In genomic region chr2:31246184-31246852, GRCh38 we compare ENCODE assay signal across 32 cellular contexts. TPM values are rescaled to one million over a fixed set of nuclear protein-coding genes. Genes with fewer than 3 reads are reported as not detected.
A peak's percentile ranks its signal among the peaks of the same experiment; 100 is the strongest.
DNase-seq lines count a peak whose midpoint lies in the region; TF ChIP-seq lines count a peak whose summit lies in the region.
"Had no signal": no experiment of that assay in that cellular context is flagged by ENCODE, and none has a peak within 500 bp of the region (broad histone marks: within the 10 kb centered on the region; RNA-seq: fewer than 3 reads in every experiment).

No MANE protein-coding gene starts in this region.

- no peaks in the 10 kb centered on the region for H3K9me3 Mint-ChIP-seq in activated CD4-positive, alpha-beta memory T cell treated with anti-CD3 and anti-CD28 coated beads, Interleukin-2, amount 10 ng/mL, durations not matched to agents 7 days and 5 days
- H3K9me3 Mint-ChIP-seq: activated naive CD4-positive, alpha-beta T cell treated with anti-CD3 and anti-CD28 coated beads, Interleukin-2, amount 50 U/mL, for 24 hours; activated T-helper 2 cell treated with anti-CD3 and anti-CD28 coated beads, Interferon-gamma antibody, Interleukin-2, Interleukin-4, amounts not matched to agents 10 μg/mL and 5 μg/mL and 100 μg/mL, durations not matched to agents 14 hours and 24 hours and 36 hours had no signal

- H3K27ac ChIP-seq in smooth muscle cell (ENCODE audit: low read depth), result no peak overlapping the region
- H3K27ac ChIP-seq: A549, brain microvascular endothelial cell, parathyroid adenoma, Peyer's patch, thyroid gland, vagina, WERI-Rb-1 had no signal

- H3F3A ChIP-seq in smooth muscle cell (ENCODE audit: low read depth), result no peaks in the 10 kb centered on the region

- H3K4me1 Mint-ChIP-seq in activated CD4-positive, alpha-beta memory T cell treated with anti-CD3 and anti-CD28 coated beads, Interleukin-2, amount 10 ng/mL, durations not matched to agents 7 days and 5 days, result peaks cover 8% of the 10 kb centered on the region
- H3K4me1 Mint-ChIP-seq: activated naive CD4-positive, alpha-beta T cell treated with anti-CD3 and anti-CD28 coated beads, Interleukin-2, amount 50 U/mL, for 24 hours had no signal

- no peak overlapping the region for H3K4me3 ChIP-seq in fibroblast of mammary gland (ENCODE audit: control insufficient read depth, low read depth, low read length)
- H3K4me3 ChIP-seq in MG63, result no peak overlapping the region
- no peak overlapping the region for H3K4me3 ChIP-seq in smooth muscle cell
- H3K4me3 ChIP-seq: A549, Peyer's patch, thyroid gland, vagina had no signal

- H3K27me3 Mint-ChIP-seq in activated CD4-positive, alpha-beta memory T cell treated with anti-CD3 and anti-CD28 coated beads, Interleukin-2, amount 10 ng/mL, durations not matched to agents 7 days and 5 days, result no peaks in the 10 kb centered on the region
- H3K27me3 Mint-ChIP-seq: activated naive CD4-positive, alpha-beta T cell treated with anti-CD3 and anti-CD28 coated beads, Interleukin-2, amount 50 U/mL, for 24 hours had no signal

- 95% methylated on average over 3 of the region's 3 CpGs for WGBS in smooth muscle cell (ENCODE audit: low lambda C conversion rate)

- H3K36me3 ChIP-seq in MG63 (no peaks in the 10 kb centered on the region), smooth muscle cell (ENCODE audit: low read depth) (no peaks in the 10 kb centered on the region)
- H3K36me3 ChIP-seq: Peyer's patch, thyroid gland, WERI-Rb-1 had no signal

- H4K20me1 ChIP-seq in smooth muscle cell (ENCODE audit: low read depth), result peaks cover 25% of the 10 kb centered on the region

- H3K9ac ChIP-seq in smooth muscle cell (ENCODE audit: low read depth), result no peak overlapping the region
- H3K9ac ChIP-seq: parathyroid adenoma had no signal

- H3K9me3 ChIP-seq in MG63 (no peaks in the 10 kb centered on the region), smooth muscle cell (replicated peaks; ENCODE audit: low read depth) (no peaks in the 10 kb centered on the region)
- H3K9me3 ChIP-seq: A549, Peyer's patch, thyroid gland, vagina had no signal

- H3K27ac Mint-ChIP-seq in activated CD4-positive, alpha-beta memory T cell treated with anti-CD3 and anti-CD28 coated beads, Interleukin-2, amount 10 ng/mL, durations not matched to agents 7 days and 5 days, result no peak overlapping the region
- H3K27ac Mint-ChIP-seq: activated naive CD4-positive, alpha-beta T cell treated with anti-CD3 and anti-CD28 coated beads, Interleukin-2, amount 50 U/mL, for 24 hours; activated T-helper 2 cell treated with anti-CD3 and anti-CD28 coated beads, Interferon-gamma antibody, Interleukin-2, Interleukin-4, amounts not matched to agents 10 μg/mL and 5 μg/mL and 100 μg/mL, durations not matched to agents 14 hours and 24 hours and 36 hours had no signal

- H3K27me3 ChIP-seq in MG63, result no peaks in the 10 kb centered on the region
- no peaks in the 10 kb centered on the region for H3K27me3 ChIP-seq in smooth muscle cell (ENCODE audit: low read depth)
- H3K27me3 ChIP-seq: brain microvascular endothelial cell, Peyer's patch, thyroid gland, vagina had no signal

- DNase-seq in A172 (ENCODE audit: low spot score) (peak; percentile 24), EH (ENCODE audit: low read depth) (peak; percentile 52), NCI-H1417 treated with DMSO at 0.1 percent for 48 hours (lab: John Stamatoyannopoulos, UW) (peak; percentile 63), fibroblast of mammary gland (ENCODE audit: low read depth) (peak; percentile 37), NCI-H345 treated with DMSO at 0.1 percent for 48 hours (lab: John Stamatoyannopoulos, UW; ENCODE audit: unreplicated experiment) (no peak), MG63 (no peak), smooth muscle cell (lab: John Stamatoyannopoulos, UW; ENCODE audit: unreplicated experiment) (no peak)
- no peak for DNase-seq in activated CD4-positive, alpha-beta memory T cell treated with anti-CD3 and anti-CD28 coated beads, Interleukin-2, amount 10 ng/mL, durations not matched to agents 7 days and 5 days
- DNase-seq: activated CD4-positive, alpha-beta T cell treated with anti-CD3 and anti-CD28 coated beads for 48 hours; activated CD8-positive, alpha-beta memory T cell treated with anti-CD3 and anti-CD28 coated beads for 24 hours; activated T-cell treated with anti-CD3 and anti-CD28 coated beads for 4 hours; amygdala; brain microvascular endothelial cell; GDM1; GOT3; KG1; MM.1S; NCI-H1105 treated with DMSO at 0.1 percent for 48 hours; NCI-H526 treated with DMSO at 0.1 percent for 48 hours; SIG-M5; stimulated activated CD4-positive, alpha-beta T cell treated with anti-CD3 and anti-CD28 coated beads, Interleukin-2, amount 100 ng/mL, for 24 hours; stimulated activated CD8-positive, alpha-beta memory T cell treated with anti-CD3 and anti-CD28 coated beads, Interleukin-4, amount 100 ng/mL, for 48 hours; T-helper 9 cell; thyroid gland; WERI-Rb-1 had no signal

- H3K4me3 Mint-ChIP-seq in activated CD4-positive, alpha-beta memory T cell treated with anti-CD3 and anti-CD28 coated beads, Interleukin-2, amount 10 ng/mL, durations not matched to agents 7 days and 5 days, result no peak overlapping the region
- H3K4me3 Mint-ChIP-seq: activated naive CD4-positive, alpha-beta T cell treated with anti-CD3 and anti-CD28 coated beads, Interleukin-2, amount 50 U/mL, for 24 hours had no signal

- H3K79me2 ChIP-seq in smooth muscle cell (ENCODE audit: low read depth), result no peaks in the 10 kb centered on the region
- H3K79me2 ChIP-seq: parathyroid adenoma had no signal

- POLR2A ChIA-PET in activated CD4-positive, alpha-beta memory T cell treated with anti-CD3 and anti-CD28 coated beads, Interleukin-2, amount 10 ng/mL, durations not matched to agents 7 days and 5 days (lab: Charles Lee), result no interaction called here

- no peaks in the 10 kb centered on the region for H3K36me3 Mint-ChIP-seq in activated CD4-positive, alpha-beta memory T cell treated with anti-CD3 and anti-CD28 coated beads, Interleukin-2, amount 10 ng/mL, durations not matched to agents 7 days and 5 days (ENCODE audit: low read depth)

- H2AFZ ChIP-seq in smooth muscle cell (ENCODE audit: low read depth), result no peak overlapping the region
- H2AFZ ChIP-seq: parathyroid adenoma had no signal

- H3K4me2 ChIP-seq in smooth muscle cell, result no peak overlapping the region
- H3K4me2 ChIP-seq: A549 had no signal

- CTCF ChIA-PET in activated CD4-positive, alpha-beta memory T cell treated with anti-CD3 and anti-CD28 coated beads, Interleukin-2, amount 10 ng/mL, durations not matched to agents 7 days and 5 days (lab: Charles Lee), result no interaction called here

- TF ChIP-seq CTCF in fibroblast of mammary gland (conservative IDR thresholded peaks at IDR 0.05; ENCODE audit: control insufficient read depth, insufficient read depth, low read depth, low read length) (no peak), smooth muscle cell (IDR thresholded peaks at IDR 0.05; ENCODE audit: borderline replicate concordance, insufficient read depth, poor library complexity, severe bottlenecking) (no peak)

- H3K4me1 ChIP-seq in smooth muscle cell (ENCODE audit: low read depth), result no peaks in the 10 kb centered on the region
- H3K4me1 ChIP-seq: A549, parathyroid adenoma, Peyer's patch, thyroid gland, vagina had no signal

RNA-seq across cellular contexts. Expression of gene EHD3, which starts 12.4 kb away (rescaled TPM):
- 3.2 and 4.0 TPM in 2 replicates for total RNA-seq in A172 (2014; rRNA removed; shearing (Covaris generic))
- total RNA-seq in MG63 (2014; rRNA removed; shearing (Covaris generic); ENCODE audit: low replicate concordance), result 0.07 and 0.30 TPM in 2 replicates
- total RNA-seq in activated CD4-positive, alpha-beta memory T cell treated with anti-CD3 and anti-CD28 coated beads, Interleukin-2, amount 10 ng/mL, durations not matched to agents 7 days and 5 days, result 1 to 10 TPM in 1 of 2 experiments, under 1 TPM in 1; 0.86 to 1.1 TPM
- total RNA-seq in smooth muscle cell, result 13.8 and 19.0 TPM in 2 replicates
- 12.4 and 15.5 TPM in 2 replicates for polyA plus RNA-seq in smooth muscle cell

RNA-seq across cellular contexts. Expression of gene CAPN14, which starts 29.0 kb away (rescaled TPM):
- total RNA-seq in A172 (2014; rRNA removed; shearing (Covaris generic)), result not detected in 2 replicates
- not detected in 2 replicates for total RNA-seq in MG63 (2014; rRNA removed; shearing (Covaris generic); ENCODE audit: low replicate concordance)
- under 1 TPM; 0.35 TPM for total RNA-seq in activated CD4-positive, alpha-beta memory T cell treated with anti-CD3 and anti-CD28 coated beads, Interleukin-2, amount 10 ng/mL, durations not matched to agents 7 days and 5 days
- total RNA-seq in smooth muscle cell, result 0.13 and 0.58 TPM in 2 replicates
- 0.27 and 0.55 TPM in 2 replicates for polyA plus RNA-seq in smooth muscle cell
- total RNA-seq: left lobe of liver had no signal

Comparison
In these comparisons a context has a peak if more than half of its experiments do, and no peak if none do; other contexts are left out.
1. DNase-seq: peak in A172 (single experiment), EH (single experiment), NCI-H1417 treated with DMSO at 0.1 percent for 48 hours (single experiment) and fibroblast of mammary gland (single experiment); none in NCI-H345 treated with DMSO at 0.1 percent for 48 hours (single experiment), MG63 (single experiment), activated CD4-positive, alpha-beta memory T cell treated with anti-CD3 and anti-CD28 coated beads, Interleukin-2, amount 10 ng/mL, durations not matched to agents 7 days and 5 days (single experiment) and smooth muscle cell (single experiment).